Comparison of ENCODE assay signal across 9 cellular contexts in genomic region chr11:36622431-36623136, GRCh38. TPM values are rescaled to one million over a fixed set of nuclear protein-coding genes. Genes with fewer than 3 reads are reported as not detected.
A peak's percentile ranks its signal among the peaks of the same experiment; 100 is the strongest.
DNase-seq lines count a peak whose midpoint lies in the region; ATAC-seq and TF ChIP-seq lines count a peak whose summit lies in the region.
"Had no signal": no experiment of that assay in that cellular context is flagged by ENCODE, and none has a peak within 500 bp of the region (broad histone marks: within the 10 kb centered on the region; RNA-seq: fewer than 3 reads in every experiment).

No MANE protein-coding gene starts in this region.

- H3K9me3 ChIP-seq in DOHH2 (ENCODE audit: control insufficient read depth, insufficient read depth, low read length) = no peaks in the 10 kb centered on the region
- no peaks in the 10 kb centered on the region for H3K9me3 ChIP-seq in naive thymus-derived CD4-positive, alpha-beta T cell (ENCODE audit: control insufficient read depth in 2 of 3, low read length in 3 of 3)

- H3K27me3 ChIP-seq in DOHH2 (ENCODE audit: control insufficient read depth, low read length) = peaks cover 9% of the 10 kb centered on the region
- no peaks in the 10 kb centered on the region for H3K27me3 ChIP-seq in brain microvascular endothelial cell (replicated peaks)
- no peaks in the 10 kb centered on the region for H3K27me3 ChIP-seq in naive thymus-derived CD4-positive, alpha-beta T cell (ENCODE audit: control insufficient read depth in 2 of 2, insufficient read depth in 2 of 2, low read length in 2 of 2)

- no peaks in the 10 kb centered on the region for H3K9me3 Mint-ChIP-seq in naive thymus-derived CD4-positive, alpha-beta T cell
- H3K9me3 Mint-ChIP-seq in activated naive CD4-positive, alpha-beta T cell treated with anti-CD3 and anti-CD28 coated beads, Interleukin-2, amount 50 U/mL, for 72 hours = no peaks in the 10 kb centered on the region

- CTCF ChIA-PET in naive thymus-derived CD4-positive, alpha-beta T cell (lab: Charles Lee) = no interaction called here

- ATAC-seq in GM21619 (IDR thresholded peaks at IDR 0.05; ENCODE audit: unreplicated experiment) = peak; percentile 60
- ATAC-seq in naive thymus-derived CD4-positive, alpha-beta T cell = peak; percentile 62
- no peak for ATAC-seq in activated naive CD4-positive, alpha-beta T cell treated with anti-CD3 and anti-CD28 coated beads, Interleukin-2, amount 50 U/mL, for 72 hours

- intact Hi-C loops in naive thymus-derived CD4-positive, alpha-beta T cell (cut with micrococcal nuclease) = no loop called here

- no peak overlapping the region for H3K4me3 Mint-ChIP-seq in naive thymus-derived CD4-positive, alpha-beta T cell

- no peaks in the 10 kb centered on the region for H3K36me3 Mint-ChIP-seq in naive thymus-derived CD4-positive, alpha-beta T cell
- H3K36me3 Mint-ChIP-seq in activated naive CD4-positive, alpha-beta T cell treated with anti-CD3 and anti-CD28 coated beads, Interleukin-2, amount 50 U/mL, for 72 hours = no peaks in the 10 kb centered on the region

- peak; percentile 35 for DNase-seq in M059J (ENCODE audit: low read depth)
- peak; percentile 18 for DNase-seq in brain microvascular endothelial cell
- no peak for DNase-seq in naive thymus-derived CD4-positive, alpha-beta T cell
- DNase-seq in nucleus accumbens (lab: John Stamatoyannopoulos, UW) = no peak
- no peak for DNase-seq in islet precursor cell
- no peak for DNase-seq in activated naive CD4-positive, alpha-beta T cell treated with anti-CD3 and anti-CD28 coated beads, Interleukin-2, amount 50 U/mL, for 72 hours (ENCODE audit: low spot score in 2 of 2)

- peak; percentile 12 for TF ChIP-seq CTCF in DOHH2 (IDR thresholded peaks at IDR 0.05; ENCODE audit: low read depth, low read length, poor library complexity, severe bottlenecking)
- peak; percentile 58 for TF ChIP-seq CTCF in brain microvascular endothelial cell (IDR thresholded peaks at IDR 0.05; ENCODE audit: low read depth, low read length, missing control alignments)

- H3K36me3 ChIP-seq in DOHH2 (ENCODE audit: control insufficient read depth, low read length) (no peaks in the 10 kb centered on the region), brain microvascular endothelial cell (replicated peaks) (no peaks in the 10 kb centered on the region)
- no peaks in the 10 kb centered on the region for H3K36me3 ChIP-seq in naive thymus-derived CD4-positive, alpha-beta T cell (ENCODE audit: control insufficient read depth in 2 of 3, insufficient read depth in 3 of 3, low read length in 3 of 3)

- peaks cover 7 to 23% (median 14%) of the 10 kb centered on the region in 5 donors for H3K27me3 Mint-ChIP-seq in naive thymus-derived CD4-positive, alpha-beta T cell

- no peak overlapping the region for H3K4me2 ChIP-seq in DOHH2 (ENCODE audit: low read length)

- POLR2A ChIA-PET in naive thymus-derived CD4-positive, alpha-beta T cell (lab: Charles Lee) = no interaction called here

- no peak overlapping the region for H3K4me3 ChIP-seq in DOHH2 (ENCODE audit: low read length)
- H3K4me3 ChIP-seq in brain microvascular endothelial cell (ENCODE audit: low read depth, low read length) = no peak overlapping the region
- H3K4me3 ChIP-seq in naive thymus-derived CD4-positive, alpha-beta T cell (ENCODE audit: low read length) = no peak overlapping the region

- no peaks in the 10 kb centered on the region for H3F3A ChIP-seq in DOHH2 (ENCODE audit: control insufficient read depth, insufficient read depth)

- H3K27ac ChIP-seq in DOHH2 (ENCODE audit: low read depth, low read length) = no peak overlapping the region
- no peak overlapping the region for H3K27ac ChIP-seq in brain microvascular endothelial cell
- no peak overlapping the region for H3K27ac ChIP-seq in naive thymus-derived CD4-positive, alpha-beta T cell (ENCODE audit: low read depth, low read length)

- no peaks in the 10 kb centered on the region for H3K79me2 ChIP-seq in DOHH2 (ENCODE audit: control insufficient read depth, low read length)

- no peak overlapping the region for H3K27ac Mint-ChIP-seq in naive thymus-derived CD4-positive, alpha-beta T cell
- H3K27ac Mint-ChIP-seq in activated naive CD4-positive, alpha-beta T cell treated with anti-CD3 and anti-CD28 coated beads, Interleukin-2, amount 50 U/mL, for 72 hours = no peak overlapping the region

- no peaks in the 10 kb centered on the region for H3K9me2 ChIP-seq in DOHH2 (replicated peaks; ENCODE audit: control insufficient read depth, low read length)

- no peaks in the 10 kb centered on the region for H3K4me1 ChIP-seq in DOHH2 (ENCODE audit: control insufficient read depth, low read length)
- no peaks in the 10 kb centered on the region for H3K4me1 ChIP-seq in naive thymus-derived CD4-positive, alpha-beta T cell (ENCODE audit: control insufficient read depth in 2 of 2, insufficient read depth in 2 of 2, low read length in 2 of 2)

- in situ Hi-C loops in brain microvascular endothelial cell (cut with HindIII; ENCODE audit: low pct_ligation_motif_present, low sequenced_read_pairs) = no loop called here

- H4K20me1 ChIP-seq in DOHH2 (ENCODE audit: control insufficient read depth, insufficient read depth, low read depth, low read length) = no peaks in the 10 kb centered on the region

- H3K4me1 Mint-ChIP-seq in naive thymus-derived CD4-positive, alpha-beta T cell = peaks cover 0 to 7% (median 0%) of the 10 kb centered on the region in 7 donors

RNA-seq across cellular contexts. Expression of gene RAG2, which starts 24.5 kb away (rescaled TPM):
- total RNA-seq in M059J (2014; rRNA removed; shearing (Covaris generic)) = not detected in 2 replicates
- total RNA-seq in naive thymus-derived CD4-positive, alpha-beta T cell = not detected
- polyA plus RNA-seq in naive thymus-derived CD4-positive, alpha-beta T cell = not detected
- not detected for total RNA-seq in activated naive CD4-positive, alpha-beta T cell treated with anti-CD3 and anti-CD28 coated beads, Interleukin-2, amount 50 U/mL, for 72 hours
- total RNA-seq: pulmonary artery endothelial cell had no signal

RNA-seq across cellular contexts. Expression of gene IFTAP, which starts 28.3 kb away (rescaled TPM):
- 39.6 and 41.1 TPM in 2 replicates for total RNA-seq in M059J (2014; rRNA removed; shearing (Covaris generic))
- 1 to 10 TPM in 4 of 5 experiments, not detected in 1; 1.1 to 4.7 (median 1.6) TPM for total RNA-seq in naive thymus-derived CD4-positive, alpha-beta T cell
- polyA plus RNA-seq in naive thymus-derived CD4-positive, alpha-beta T cell = 10 to 100 TPM; 13.1 to 14.1 TPM
- 1 to 10 TPM in 1 of 2 donors, under 1 TPM in 1; 0.57 to 1.9 TPM for total RNA-seq in activated naive CD4-positive, alpha-beta T cell treated with anti-CD3 and anti-CD28 coated beads, Interleukin-2, amount 50 U/mL, for 72 hours

RNA-seq across cellular contexts. Expression of gene RAG1, which starts 54.8 kb away (rescaled TPM):
- total RNA-seq in M059J (2014; rRNA removed; shearing (Covaris generic)) = 0.52 and 0.57 TPM in 2 replicates
- under 1 TPM; 0.15 to 0.65 (median 0.37) TPM for total RNA-seq in naive thymus-derived CD4-positive, alpha-beta T cell
- polyA plus RNA-seq in naive thymus-derived CD4-positive, alpha-beta T cell = not detected
- under 1 TPM; 0.20 to 0.23 TPM for total RNA-seq in activated naive CD4-positive, alpha-beta T cell treated with anti-CD3 and anti-CD28 coated beads, Interleukin-2, amount 50 U/mL, for 72 hours

Comparison
In these comparisons a context has a peak if more than half of its experiments do, and no peak if none do; other contexts are left out.
1. ATAC-seq: peak in GM21619 (single experiment) and naive thymus-derived CD4-positive, alpha-beta T cell (single experiment); none in activated naive CD4-positive, alpha-beta T cell treated with anti-CD3 and anti-CD28 coated beads, Interleukin-2, amount 50 U/mL, for 72 hours (0 of 2).
2. DNase-seq: peak in M059J (single experiment) and brain microvascular endothelial cell (single experiment); none in naive thymus-derived CD4-positive, alpha-beta T cell (0 of 9), nucleus accumbens (0 of 56), islet precursor cell (single experiment) and activated naive CD4-positive, alpha-beta T cell treated with anti-CD3 and anti-CD28 coated beads, Interleukin-2, amount 50 U/mL, for 72 hours (0 of 2).